ENCODE assay signal across 12 cellular contexts in the genomic region with DNA sequence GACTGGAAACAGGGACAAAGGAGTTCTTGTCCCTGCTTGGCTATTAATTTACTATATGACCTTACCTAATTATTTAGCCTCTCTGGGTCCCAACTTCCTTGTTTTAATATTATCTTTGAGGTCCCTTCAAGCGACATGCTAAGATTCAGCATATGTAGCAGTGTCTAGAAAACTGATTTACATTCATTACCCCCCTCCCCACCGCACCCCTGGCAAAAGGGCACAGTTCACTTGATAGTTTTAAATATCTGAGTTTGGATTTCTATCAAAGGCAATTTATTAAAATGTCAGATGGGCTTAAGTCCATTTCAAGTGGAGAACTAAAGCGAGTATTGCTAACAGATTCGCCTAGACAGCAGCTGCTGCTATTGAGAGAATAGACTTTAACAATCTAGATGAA. TPM values are rescaled to one million over a fixed set of nuclear protein-coding genes. Genes with fewer than 3 reads are reported as not detected.
A peak's percentile ranks its signal among the peaks of the same experiment; 100 is the strongest.
DNase-seq lines count a peak whose midpoint lies in the region; ATAC-seq and TF ChIP-seq lines count a peak whose summit lies in the region.
"Had no signal": no experiment of that assay in that cellular context is flagged by ENCODE, and none has a peak within 500 bp of the region (broad histone marks: within the 10 kb centered on the region; RNA-seq: fewer than 3 reads in every experiment).

No MANE protein-coding gene starts in this region.

- no peak for TF ChIP-seq EP300 in stomach (IDR thresholded peaks at IDR 0.05)

- H3K27ac Mint-ChIP-seq in activated CD8-positive, alpha-beta memory T cell treated with anti-CD3 and anti-CD28 coated beads, Interleukin-2, amount 10 ng/mL, durations not matched to agents 7 days and 5 days, result peak overlapping the region; percentile 68
- peak overlapping the region; percentile 25 for H3K27ac Mint-ChIP-seq in activated T-helper 2 cell treated with anti-CD3 and anti-CD28 coated beads, Interferon-gamma antibody, Interleukin-2, Interleukin-4, amounts not matched to agents 10 μg/mL and 5 μg/mL and 100 μg/mL, durations not matched to agents 14 hours and 24 hours and 36 hours

- 44% methylated on average over 4 of the region's 4 CpGs for WGBS in liver
- 24 to 35% (median 28%) methylated on average over 4 of the region's 4 CpGs for WGBS in stomach, 5 donors

- intact Hi-C loops in activated T-helper 2 cell treated with anti-CD3 and anti-CD28 coated beads, Interferon-gamma antibody, Interleukin-2, Interleukin-4, amounts not matched to agents 10 μg/mL and 5 μg/mL and 100 μg/mL, durations not matched to agents 14 hours and 24 hours and 36 hours (cut with micrococcal nuclease), result no loop called here
- intact Hi-C loops in stomach (cut with DNase I; ENCODE audit: low total_unique reads), result no loop called here

- ATAC-seq in activated CD8-positive, alpha-beta memory T cell treated with anti-CD3 and anti-CD28 coated beads, Interleukin-2, amount 10 ng/mL, durations not matched to agents 7 days and 5 days, result no peak

- TF ChIP-seq CTCF in liver (IDR thresholded peaks at IDR 0.05; ENCODE audit: low read depth, low read length, missing input control) (no peak), stomach (IDR thresholded peaks at IDR 0.05) (no peak)

- H3K27ac ChIP-seq in liver (ENCODE audit: low read depth in 1 of 2, low read length in 2 of 2) (peak overlapping the region; percentile 44 to 79), stomach (peak overlapping the region in 4 of 5 donors; percentile 94 to 99 (median 96))

- peaks cover 61% of the 10 kb centered on the region for H3K4me1 Mint-ChIP-seq in activated CD8-positive, alpha-beta memory T cell treated with anti-CD3 and anti-CD28 coated beads, Interleukin-2, amount 10 ng/mL, durations not matched to agents 7 days and 5 days
- H3K4me1 Mint-ChIP-seq in activated T-helper 2 cell treated with anti-CD3 and anti-CD28 coated beads, Interferon-gamma antibody, Interleukin-2, Interleukin-4, amounts not matched to agents 10 μg/mL and 5 μg/mL and 100 μg/mL, durations not matched to agents 14 hours and 24 hours and 36 hours (ENCODE audit: low read depth), result peaks cover 59% of the 10 kb centered on the region

- CTCF ChIA-PET in activated CD8-positive, alpha-beta memory T cell treated with anti-CD3 and anti-CD28 coated beads, Interleukin-2, amount 10 ng/mL, durations not matched to agents 7 days and 5 days (lab: Charles Lee), result interaction anchor here (0.5 to 2.1 kb wide), 5 partner anchors 136 to 599 kb away, joined by 3 to 9 read pairs (median 4); no protein-coding TSS in a partner anchor

- H3K36me3 Mint-ChIP-seq in activated CD8-positive, alpha-beta memory T cell treated with anti-CD3 and anti-CD28 coated beads, Interleukin-2, amount 10 ng/mL, durations not matched to agents 7 days and 5 days, result peaks cover 23% of the 10 kb centered on the region
- H3K36me3 Mint-ChIP-seq in activated T-helper 2 cell treated with anti-CD3 and anti-CD28 coated beads, Interferon-gamma antibody, Interleukin-2, Interleukin-4, amounts not matched to agents 10 μg/mL and 5 μg/mL and 100 μg/mL, durations not matched to agents 14 hours and 24 hours and 36 hours (ENCODE audit: low read depth), result peaks cover 18% of the 10 kb centered on the region

- H3K4me3 ChIP-seq in liver (ENCODE audit: low read depth in 1 of 3, low read length in 3 of 3) (no peak overlapping the region), stomach (peak overlapping the region in 3 of 4 donors; percentile 79 to 91 (median 85))

- no peak for TF ChIP-seq RAD21 in liver (IDR thresholded peaks at IDR 0.05)

- H3K4me1 ChIP-seq in liver (ENCODE audit: control insufficient read depth in 4 of 4, insufficient read depth in 4 of 4, low read length in 3 of 4) (peaks cover 8 to 68% (median 56%) of the 10 kb centered on the region in 4 donors), stomach (peaks cover 46 to 90% (median 72%) of the 10 kb centered on the region in 4 donors)

- no peaks in the 10 kb centered on the region for H3K9me3 ChIP-seq in liver (ENCODE audit: control insufficient read depth in 4 of 4, low read length in 3 of 4)
- no peaks in the 10 kb centered on the region for H3K9me3 ChIP-seq in stomach

- no peaks in the 10 kb centered on the region for H3K27me3 ChIP-seq in liver (ENCODE audit: control insufficient read depth in 4 of 4, insufficient read depth in 4 of 4, low read length in 3 of 4)
- no peaks in the 10 kb centered on the region for H3K27me3 ChIP-seq in stomach

- H3K9me3 Mint-ChIP-seq in activated CD8-positive, alpha-beta memory T cell treated with anti-CD3 and anti-CD28 coated beads, Interleukin-2, amount 10 ng/mL, durations not matched to agents 7 days and 5 days (ENCODE audit: low read depth), result no peaks in the 10 kb centered on the region
- H3K9me3 Mint-ChIP-seq in activated T-helper 2 cell treated with anti-CD3 and anti-CD28 coated beads, Interferon-gamma antibody, Interleukin-2, Interleukin-4, amounts not matched to agents 10 μg/mL and 5 μg/mL and 100 μg/mL, durations not matched to agents 14 hours and 24 hours and 36 hours, result no peaks in the 10 kb centered on the region

- no peaks in the 10 kb centered on the region for H3K36me3 ChIP-seq in liver (ENCODE audit: control insufficient read depth in 4 of 4, insufficient read depth in 3 of 4, low read depth in 1 of 4, low read length in 3 of 4)
- H3K36me3 ChIP-seq in stomach, result no peaks in the 10 kb centered on the region

- H3K4me3 Mint-ChIP-seq in activated CD8-positive, alpha-beta memory T cell treated with anti-CD3 and anti-CD28 coated beads, Interleukin-2, amount 10 ng/mL, durations not matched to agents 7 days and 5 days, result peak overlapping the region; percentile 54
- H3K4me3 Mint-ChIP-seq in activated T-helper 2 cell treated with anti-CD3 and anti-CD28 coated beads, Interferon-gamma antibody, Interleukin-2, Interleukin-4, amounts not matched to agents 10 μg/mL and 5 μg/mL and 100 μg/mL, durations not matched to agents 14 hours and 24 hours and 36 hours (ENCODE audit: low read depth), result peak overlapping the region; percentile 34

- no peak for DNase-seq in activated CD8-positive, alpha-beta memory T cell treated with anti-CD3 and anti-CD28 coated beads, Interleukin-2, amount 10 ng/mL, durations not matched to agents 7 days and 5 days
- DNase-seq in activated CD8-positive, alpha-beta memory T cell treated with anti-CD3 and anti-CD28 coated beads, Interleukin-2, amount 50 U/mL, for 48 hours, result no peak
- no peak for DNase-seq in activated T-helper 2 cell treated with anti-CD3 and anti-CD28 coated beads, Interferon-gamma antibody, Interleukin-2, Interleukin-4, amounts not matched to agents 10 μg/mL and 5 μg/mL and 100 μg/mL, durations not matched to agents 14 hours and 24 hours and 36 hours (ENCODE audit: low spot score)
- no peak for DNase-seq in stomach
- DNase-seq in EL, result no peak
- DNase-seq in NOMO-1 (lab: John Stamatoyannopoulos, UW; ENCODE audit: unreplicated experiment in 2 of 2), result no peak
- no peak for DNase-seq in NCI-H2081 (lab: John Stamatoyannopoulos, UW)
- DNase-seq: central memory CD4-positive, alpha-beta T cell; head of caudate nucleus; NCI-H1694; RPMI8226 had no signal

- TF ChIP-seq POLR2A in stomach (IDR thresholded peaks at IDR 0.05), result no peak

- no peaks in the 10 kb centered on the region for H3K27me3 Mint-ChIP-seq in activated CD8-positive, alpha-beta memory T cell treated with anti-CD3 and anti-CD28 coated beads, Interleukin-2, amount 10 ng/mL, durations not matched to agents 7 days and 5 days
- H3K27me3 Mint-ChIP-seq in activated T-helper 2 cell treated with anti-CD3 and anti-CD28 coated beads, Interferon-gamma antibody, Interleukin-2, Interleukin-4, amounts not matched to agents 10 μg/mL and 5 μg/mL and 100 μg/mL, durations not matched to agents 14 hours and 24 hours and 36 hours (ENCODE audit: low read depth), result no peaks in the 10 kb centered on the region

- H3K9ac ChIP-seq in liver (ENCODE audit: low read depth in 1 of 2, low read length in 2 of 2), result peak overlapping the region in 1 of 2 donors; percentile 19

TF ChIP-seq in liver, 16 proteins besides CTCF, POLR2A, EP300 and RAD21:
- no peak for TF ChIP-seq TAF1 (conservative IDR thresholded peaks at IDR 0.05)
- TF ChIP-seq, protein P1, sequence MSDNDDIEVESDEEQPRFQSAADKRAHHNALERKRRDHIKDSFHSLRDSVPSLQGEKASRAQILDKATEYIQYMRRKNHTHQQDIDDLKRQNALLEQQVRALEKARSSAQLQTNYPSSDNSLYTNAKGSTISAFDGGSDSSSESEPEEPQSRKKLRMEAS (IDR thresholded peaks at IDR 0.05), result no peak
- no peak for TF ChIP-seq NR2F2 (IDR thresholded peaks at IDR 0.05)
- no peak for TF ChIP-seq RXRA (IDR thresholded peaks at IDR 0.05)
- TF ChIP-seq HNF4A (conservative IDR thresholded peaks at IDR 0.05), result no peak
- TF ChIP-seq FOXA2 (IDR thresholded peaks at IDR 0.05), result no peak
- TF ChIP-seq YY1 (IDR thresholded peaks at IDR 0.05), result no peak
- TF ChIP-seq SP1 (IDR thresholded peaks at IDR 0.05), result no peak

RNA-seq across cellular contexts. Expression of gene CEMIP2, which starts 3.9 kb away (rescaled TPM):
- total RNA-seq in activated CD8-positive, alpha-beta memory T cell treated with anti-CD3 and anti-CD28 coated beads, Interleukin-2, amount 10 ng/mL, durations not matched to agents 7 days and 5 days, result 10 to 100 TPM; 57.0 to 78.8 TPM
- total RNA-seq in activated T-helper 2 cell treated with anti-CD3 and anti-CD28 coated beads, Interferon-gamma antibody, Interleukin-2, Interleukin-4, amounts not matched to agents 10 μg/mL and 5 μg/mL and 100 μg/mL, durations not matched to agents 14 hours and 24 hours and 36 hours, result 44.8 and 45.3 TPM in 2 replicates
- total RNA-seq in liver (100 to 1,000 TPM in 1 of 2 donors, 10 to 100 TPM in 1; 57.2 to 123 TPM), stomach (100 to 1,000 TPM in 3 of 5 donors, 10 to 100 TPM in 2; 40.3 to 218 (median 187) TPM)
- polyA plus RNA-seq in liver (10 to 100 TPM; 18.8 to 20.0 TPM), stomach (10 to 100 TPM; 12.4 to 28.8 (median 13.6) TPM)

Comparison
In these comparisons a context has a peak if more than half of its experiments do, and no peak if none do; other contexts are left out.
1. H3K4me3 ChIP-seq: peak in stomach (3 of 4); none in liver (0 of 3).